ENCODE assay signal across 8 cellular contexts in genomic region chr12:47815447-47815846, GRCh38. TPM values are rescaled to one million over a fixed set of nuclear protein-coding genes. Genes with fewer than 3 reads are reported as not detected.
DNase-seq lines count a peak whose midpoint lies in the region; ATAC-seq and TF ChIP-seq lines count a peak whose summit lies in the region.
"Not testable (repeated sequence)": the region's sequence is repeated elsewhere in the genome, so short reads cannot be mapped to it uniquely, and the experiment has no call there.

No MANE protein-coding gene starts in this region.

- not testable (repeated sequence) for H3K9me3 ChIP-seq in SU-DHL-6 (ENCODE audit: insufficient read depth, low read length); colonic mucosa; spleen; uterus

- peaks cover 34% of the 10 kb centered on the region for H3F3A ChIP-seq in SU-DHL-6 (ENCODE audit: insufficient read depth)

- H3K9me2 ChIP-seq in SU-DHL-6 (replicated peaks; ENCODE audit: insufficient read depth, low read length) = not testable (repeated sequence)

- not testable (repeated sequence) for H3K27me3 ChIP-seq in HL-60 (ENCODE audit: insufficient read depth, poor library complexity, severe bottlenecking); SU-DHL-6 (ENCODE audit: low read length); colonic mucosa; spleen (replicated peaks in 1 of 7); uterus

- H3K36me3 ChIP-seq in SU-DHL-6 (ENCODE audit: low read length); colonic mucosa; uterus: not testable (repeated sequence)
- peaks cover 0 to 11% (median 0%) of the 10 kb centered on the region in 6 donors for H3K36me3 ChIP-seq in spleen

- ATAC-seq in left ventricle myocardium superior, natural killer cell: not testable (repeated sequence)

- intact Hi-C loops in activated T-helper 2 cell treated with anti-CD3 and anti-CD28 coated beads, Interferon-gamma antibody, Interleukin-2, Interleukin-4, amounts not matched to agents 10 μg/mL and 5 μg/mL and 100 μg/mL, durations not matched to agents 14 hours and 24 hours and 36 hours (cut with micrococcal nuclease) = loop anchor here (5.0 to 10.0 kb wide), 2 partner anchors 342 to 1441 kb away; partner anchors contain the start of genes ASB8 and SLC38A2
- intact Hi-C loops in colonic mucosa (cut with DNase I); left ventricle myocardium superior (cut with micrococcal nuclease); spleen (cut with DNase I; ENCODE audit: low total_unique reads); uterus (cut with DNase I; ENCODE audit: low total_unique reads): not testable (repeated sequence)
- intact Hi-C loops in natural killer cell (cut with micrococcal nuclease) = loop anchor here (10.0 kb wide), 2 partner anchors 421 to 601 kb away; no protein-coding TSS in a partner anchor

- peaks cover 60% of the 10 kb centered on the region for H3K4me1 Mint-ChIP-seq in activated T-helper 2 cell treated with anti-CD3 and anti-CD28 coated beads, Interferon-gamma antibody, Interleukin-2, Interleukin-4, amounts not matched to agents 10 μg/mL and 5 μg/mL and 100 μg/mL, durations not matched to agents 14 hours and 24 hours and 36 hours (ENCODE audit: low read depth)
- peaks cover 73 to 88% of the 10 kb centered on the region in 2 donors for H3K4me1 Mint-ChIP-seq in natural killer cell

- H3K27ac Mint-ChIP-seq in activated T-helper 2 cell treated with anti-CD3 and anti-CD28 coated beads, Interferon-gamma antibody, Interleukin-2, Interleukin-4, amounts not matched to agents 10 μg/mL and 5 μg/mL and 100 μg/mL, durations not matched to agents 14 hours and 24 hours and 36 hours = peak overlapping the region; percentile 100
- peak overlapping the region; percentile 91 to 92 for H3K27ac Mint-ChIP-seq in natural killer cell

- H3K4me2 ChIP-seq in SU-DHL-6 (ENCODE audit: low read depth, low read length, poor library complexity, severe bottlenecking) = not testable (repeated sequence)

- not testable (repeated sequence) for TF ChIP-seq POLR2A in spleen (IDR thresholded peaks at IDR 0.05); uterus (IDR thresholded peaks at IDR 0.05)

- H3K4me3 Mint-ChIP-seq in activated T-helper 2 cell treated with anti-CD3 and anti-CD28 coated beads, Interferon-gamma antibody, Interleukin-2, Interleukin-4, amounts not matched to agents 10 μg/mL and 5 μg/mL and 100 μg/mL, durations not matched to agents 14 hours and 24 hours and 36 hours (ENCODE audit: low read depth) = peak overlapping the region; percentile 84
- peak overlapping the region; percentile 88 for H3K4me3 Mint-ChIP-seq in natural killer cell

- not testable (repeated sequence) for H3K9me3 Mint-ChIP-seq in activated T-helper 2 cell treated with anti-CD3 and anti-CD28 coated beads, Interferon-gamma antibody, Interleukin-2, Interleukin-4, amounts not matched to agents 10 μg/mL and 5 μg/mL and 100 μg/mL, durations not matched to agents 14 hours and 24 hours and 36 hours; natural killer cell

- not testable (repeated sequence) for H3K9ac ChIP-seq in SU-DHL-6 (ENCODE audit: low read length); colonic mucosa (ENCODE audit: low read depth in 2 of 2, low read length in 2 of 2)

- H4K20me1 ChIP-seq in SU-DHL-6 (ENCODE audit: low read depth, low read length) = not testable (repeated sequence)

- not testable (repeated sequence) for DNase-seq in HL-60 (ENCODE audit: low read depth in 1 of 2, low spot score in 1 of 2); activated T-helper 2 cell treated with anti-CD3 and anti-CD28 coated beads, Interferon-gamma antibody, Interleukin-2, Interleukin-4, amounts not matched to agents 10 μg/mL and 5 μg/mL and 100 μg/mL, durations not matched to agents 14 hours and 24 hours and 36 hours (ENCODE audit: low spot score); colonic mucosa; natural killer cell; spleen; uterus
- peak; percentile 27 for DNase-seq in left ventricle myocardium superior

- 87 to 97% (median 90%) methylated on average over 5 of the region's 5 CpGs for WGBS in spleen, 5 donors

- H3K36me3 Mint-ChIP-seq in activated T-helper 2 cell treated with anti-CD3 and anti-CD28 coated beads, Interferon-gamma antibody, Interleukin-2, Interleukin-4, amounts not matched to agents 10 μg/mL and 5 μg/mL and 100 μg/mL, durations not matched to agents 14 hours and 24 hours and 36 hours (ENCODE audit: low read depth) = peaks cover 82% of the 10 kb centered on the region
- H3K36me3 Mint-ChIP-seq in natural killer cell = not testable (repeated sequence)

- peaks cover 13% of the 10 kb centered on the region for H3K4me1 ChIP-seq in colonic mucosa
- H3K4me1 ChIP-seq in spleen = peaks cover 74 to 93% (median 88%) of the 10 kb centered on the region in 6 donors
- peaks cover 21 to 32% of the 10 kb centered on the region in 2 donors for H3K4me1 ChIP-seq in uterus

- not testable (repeated sequence) for H2AFZ ChIP-seq in SU-DHL-6 (ENCODE audit: low read depth, low read length, severe bottlenecking)

- peaks cover 79% of the 10 kb centered on the region for H3K79me2 ChIP-seq in SU-DHL-6 (ENCODE audit: insufficient read depth, low read length)

- H3K4me3 ChIP-seq in HL-60 (replicated peaks; ENCODE audit: insufficient read depth, low read length); SU-DHL-6 (ENCODE audit: insufficient read depth, low read length, poor library complexity, severe bottlenecking); colonic mucosa; spleen; uterus: not testable (repeated sequence)

- not testable (repeated sequence) for TF ChIP-seq CTCF in HL-60 (IDR thresholded peaks at IDR 0.05; ENCODE audit: insufficient read depth, low read length); SU-DHL-6 (IDR thresholded peaks at IDR 0.05; ENCODE audit: insufficient read depth, low read length, poor library complexity, severe bottlenecking); colonic mucosa (IDR thresholded peaks at IDR 0.05); natural killer cell (IDR thresholded peaks at IDR 0.05); spleen (IDR thresholded peaks at IDR 0.05 in 8 of 11, conservative IDR thresholded peaks at IDR 0.05 in 3 of 11); uterus (IDR thresholded peaks at IDR 0.05)

- H3K27ac ChIP-seq in HL-60 (replicated peaks) (peak overlapping the region; percentile 91), SU-DHL-6 (ENCODE audit: low read depth, low read length) (peak overlapping the region; percentile 89; the same call in 1 of the 2 replicates), colonic mucosa (peak overlapping the region; percentile 90), spleen (peak overlapping the region; percentile 64 to 98 (median 96)), uterus (peak overlapping the region; percentile 98 to 99)

- H3K27me3 Mint-ChIP-seq in activated T-helper 2 cell treated with anti-CD3 and anti-CD28 coated beads, Interferon-gamma antibody, Interleukin-2, Interleukin-4, amounts not matched to agents 10 μg/mL and 5 μg/mL and 100 μg/mL, durations not matched to agents 14 hours and 24 hours and 36 hours (ENCODE audit: low read depth); natural killer cell (ENCODE audit: low read depth in 2 of 2): not testable (repeated sequence)

RNA-seq across cellular contexts. Expression of gene HDAC7, which starts 4.3 kb away (rescaled TPM):
- 251 and 253 TPM in 2 replicates for total RNA-seq in activated T-helper 2 cell treated with anti-CD3 and anti-CD28 coated beads, Interferon-gamma antibody, Interleukin-2, Interleukin-4, amounts not matched to agents 10 μg/mL and 5 μg/mL and 100 μg/mL, durations not matched to agents 14 hours and 24 hours and 36 hours
- total RNA-seq in colonic mucosa (10 to 100 TPM; 27.3 to 29.7 TPM), left ventricle myocardium superior (35.4 TPM), natural killer cell (100 to 1,000 TPM; 141 to 235 (median 147) TPM), spleen (100 to 1,000 TPM in 5 of 7 donors, 10 to 100 TPM in 2; 74.9 to 158 (median 132) TPM), uterus (100 to 1,000 TPM in 1 of 4 donors, 10 to 100 TPM in 3; 33.0 to 191 (median 42.5) TPM)
- 10 to 100 TPM; 39.6 to 76.7 (median 52.2) TPM for polyA plus RNA-seq in spleen

RNA-seq across cellular contexts. Expression of gene SLC48A1, which starts 42.4 kb away (rescaled TPM):
- 7.3 and 7.4 TPM in 2 replicates for total RNA-seq in activated T-helper 2 cell treated with anti-CD3 and anti-CD28 coated beads, Interferon-gamma antibody, Interleukin-2, Interleukin-4, amounts not matched to agents 10 μg/mL and 5 μg/mL and 100 μg/mL, durations not matched to agents 14 hours and 24 hours and 36 hours
- total RNA-seq in colonic mucosa (10 to 100 TPM; 12.2 to 17.9 TPM), left ventricle myocardium superior (23.7 TPM), natural killer cell (1 to 10 TPM; 2.0 to 4.4 (median 3.4) TPM), spleen (10 to 100 TPM; 20.2 to 66.4 (median 42.3) TPM), uterus (10 to 100 TPM in 3 of 4 donors, 1 to 10 TPM in 1; 1.3 to 50.5 (median 15.4) TPM)
- polyA plus RNA-seq in spleen = 10 to 100 TPM in 1 of 3 donors, 1 to 10 TPM in 2; 8.4 to 24.1 (median 9.5) TPM

RNA-seq across cellular contexts. Expression of gene RAPGEF3, which starts 56.8 kb away (rescaled TPM):
- 1.8 and 2.7 TPM in 2 replicates for total RNA-seq in activated T-helper 2 cell treated with anti-CD3 and anti-CD28 coated beads, Interferon-gamma antibody, Interleukin-2, Interleukin-4, amounts not matched to agents 10 μg/mL and 5 μg/mL and 100 μg/mL, durations not matched to agents 14 hours and 24 hours and 36 hours
- 10 to 100 TPM; 10.1 TPM for total RNA-seq in colonic mucosa
- total RNA-seq in left ventricle myocardium superior = 37.6 TPM
- total RNA-seq in natural killer cell = under 1 TPM; 0.23 to 0.73 (median 0.49) TPM
- total RNA-seq in spleen = 10 to 100 TPM; 50.6 to 84.3 (median 57.8) TPM
- 100 to 1,000 TPM in 1 of 3 donors, 10 to 100 TPM in 2; 21.4 to 116 (median 64.3) TPM for polyA plus RNA-seq in spleen
- total RNA-seq in uterus = 100 to 1,000 TPM in 1 of 4 donors, 10 to 100 TPM in 3; 13.5 to 105 (median 48.7) TPM
